1 cellular context compared by ENCODE assay signal in the genomic region with DNA sequence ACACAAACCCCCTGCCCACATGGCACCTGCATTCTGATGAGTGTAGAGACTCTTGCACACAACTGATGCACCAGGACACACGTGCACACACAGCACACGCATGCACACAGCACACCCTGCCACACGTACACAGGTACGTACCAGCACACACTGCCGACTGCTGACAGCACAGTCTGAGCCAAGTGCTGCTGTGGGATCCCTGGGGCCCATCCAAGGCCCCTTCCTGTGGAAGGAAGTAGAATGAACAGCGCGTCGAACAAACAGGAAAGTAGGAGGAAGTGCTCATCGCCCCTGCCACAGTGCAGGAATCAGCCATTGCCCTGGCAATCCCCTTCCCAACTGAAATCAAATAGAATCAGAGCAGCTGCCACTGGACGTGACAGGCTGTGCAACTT.
TF ChIP-seq lines count a peak whose summit lies in the region.

No MANE protein-coding gene starts in this region.

TF ChIP-seq in IMR-90, 13 proteins besides CTCF, POLR2A, EP300 and RAD21 (continued from another document):
- TF ChIP-seq, protein P1, sequence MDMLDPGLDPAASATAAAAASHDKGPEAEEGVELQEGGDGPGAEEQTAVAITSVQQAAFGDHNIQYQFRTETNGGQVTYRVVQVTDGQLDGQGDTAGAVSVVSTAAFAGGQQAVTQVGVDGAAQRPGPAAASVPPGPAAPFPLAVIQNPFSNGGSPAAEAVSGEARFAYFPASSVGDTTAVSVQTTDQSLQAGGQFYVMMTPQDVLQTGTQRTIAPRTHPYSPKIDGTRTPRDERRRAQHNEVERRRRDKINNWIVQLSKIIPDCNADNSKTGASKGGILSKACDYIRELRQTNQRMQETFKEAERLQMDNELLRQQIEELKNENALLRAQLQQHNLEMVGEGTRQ (IDR thresholded peaks at IDR 0.05; ENCODE audit: low read depth, low read length), result no peak
- no peak for TF ChIP-seq RFX5 (IDR thresholded peaks at IDR 0.05; ENCODE audit: low read depth, low read length)
- TF ChIP-seq NFE2L2 (IDR thresholded peaks at IDR 0.05; ENCODE audit: low read depth, low read length), result no peak
- TF ChIP-seq MXI1 (IDR thresholded peaks at IDR 0.05; ENCODE audit: borderline replicate concordance, low read depth, low read length), result no peak
- no peak for TF ChIP-seq MAZ (IDR thresholded peaks at IDR 0.05; ENCODE audit: borderline replicate concordance, low read depth, low read length)
- TF ChIP-seq FOS (IDR thresholded peaks at IDR 0.05; ENCODE audit: low read depth, low read length), result no peak
- no peak for TF ChIP-seq RCOR1 (IDR thresholded peaks at IDR 0.05; ENCODE audit: insufficient replicate concordance, low read length)
